ENCODE assay signal across 1 cellular context in the genomic region with DNA sequence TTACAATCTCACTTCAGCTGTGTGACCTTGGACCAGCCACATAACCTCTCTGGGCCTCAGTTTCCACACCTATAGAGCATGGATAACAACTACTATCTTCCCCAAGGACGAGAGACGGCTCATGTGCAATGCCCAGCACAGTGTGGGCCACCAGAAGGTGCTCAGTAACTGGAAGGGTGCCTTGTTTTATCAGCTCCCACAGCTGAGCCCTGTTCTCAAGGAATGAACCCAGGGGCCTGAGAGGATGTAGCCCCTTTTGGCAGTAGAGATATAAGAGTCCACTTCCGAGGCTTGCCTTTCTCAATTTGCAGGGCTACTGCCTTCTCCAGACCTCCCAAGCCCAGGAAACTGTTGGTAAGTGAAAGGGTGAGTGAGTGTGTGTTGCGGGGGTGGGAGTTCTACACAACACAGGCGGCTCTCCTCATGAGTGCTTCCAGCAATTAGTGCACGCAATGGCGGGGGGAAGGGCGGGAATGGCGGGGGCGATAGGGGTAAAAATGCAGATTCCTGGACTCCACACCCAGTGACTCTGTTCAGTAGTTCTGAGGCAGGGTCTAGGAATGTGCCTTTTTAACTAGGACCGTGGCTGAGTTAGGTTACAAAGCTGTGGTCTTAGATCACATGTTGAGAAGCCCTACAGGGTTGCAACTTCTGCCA.
TF ChIP-seq lines count a peak whose summit lies in the region.

No MANE protein-coding gene starts in this region.

TF ChIP-seq in H1, 55 proteins besides CTCF, POLR2A, EP300 and RAD21:
- TF ChIP-seq TAF7 (optimal IDR thresholded peaks at IDR 0.05; ENCODE audit: borderline replicate concordance, low read depth, low read length): no peak
- no peak for TF ChIP-seq GTF2F1 (IDR thresholded peaks at IDR 0.05; ENCODE audit: borderline replicate concordance, low read depth, low read length)
- TF ChIP-seq SIRT6 (IDR thresholded peaks at IDR 0.05; ENCODE audit: low read length): no peak
- TF ChIP-seq SUZ12 (IDR thresholded peaks at IDR 0.05; ENCODE audit: low read length): no peak
- TF ChIP-seq TBP (IDR thresholded peaks at IDR 0.05; ENCODE audit: low read depth, low read length): no peak
- no peak for TF ChIP-seq NANOG (IDR thresholded peaks at IDR 0.05; ENCODE audit: insufficient read depth, low read depth, low read length, poor library complexity, severe bottlenecking)
- TF ChIP-seq PHF8 (conservative IDR thresholded peaks at IDR 0.05; ENCODE audit: low read depth, low read length): no peak
- TF ChIP-seq YY1 (IDR thresholded peaks at IDR 0.05; ENCODE audit: low read depth, low read length): no peak
- no peak for TF ChIP-seq RNF2 (IDR thresholded peaks at IDR 0.05; ENCODE audit: borderline replicate concordance, low read depth, low read length, missing control alignments, poor library complexity, severe bottlenecking)
- TF ChIP-seq CREB1 (IDR thresholded peaks at IDR 0.05): no peak
- TF ChIP-seq RXRA (IDR thresholded peaks at IDR 0.05; ENCODE audit: insufficient read depth, low read depth, low read length): no peak
TF ChIP-seq in H1: peak in this region for 0.
